In genomic region chr2:192203876-192204275, GRCh38 we compare ENCODE assay signal across 24 cellular contexts. TPM values are rescaled to one million over a fixed set of nuclear protein-coding genes. Genes with fewer than 3 reads are reported as not detected.
A peak's percentile ranks its signal among the peaks of the same experiment; 100 is the strongest.
DNase-seq lines count a peak whose midpoint lies in the region; ATAC-seq and TF ChIP-seq lines count a peak whose summit lies in the region.
"Had no signal": no experiment of that assay in that cellular context is flagged by ENCODE, and none has a peak within 500 bp of the region (broad histone marks: within the 10 kb centered on the region; RNA-seq: fewer than 3 reads in every experiment).

No MANE protein-coding gene starts in this region.

- H4K5ac ChIP-seq in IMR-90 (ENCODE audit: low read depth, low read length) = no peak overlapping the region

- no TSS peak for BruUV-seq in IMR-90 (replicated peaks; lab: Mats Ljungman, UMichigan)

- no peak overlapping the region for H3K9ac ChIP-seq in IMR-90 (ENCODE audit: low read depth, low read length)
- H3K9ac ChIP-seq in mesenchymal stem cell (ENCODE audit: low read length) = no peak overlapping the region
- H3K9ac ChIP-seq: BLaER1 treated with 17β-estradiol and CSF1 and Interleukin-3, amounts not matched to agents 10 nM and 100 nM; GM23248 had no signal

- no peak overlapping the region for H3K14ac ChIP-seq in IMR-90 (replicated peaks; ENCODE audit: low read depth, low read length)
- no peak overlapping the region for H3K14ac ChIP-seq in mesenchymal stem cell (ENCODE audit: low read length in 2 of 2)

- no peak for ATAC-seq in IMR-90 (ENCODE audit: low read depth)
- no peak for ATAC-seq in GM18502 (IDR thresholded peaks at IDR 0.05; ENCODE audit: poor library complexity, unreplicated experiment)
- ATAC-seq: A549, HCT116 had no signal

- in situ Hi-C loops in IMR-90 (cut with MboI; ENCODE audit: low sequenced_read_pairs) = loop anchor here (10.0 kb wide), 1 partner anchor 81 kb away; no protein-coding TSS in a partner anchor

- H2AK5ac ChIP-seq in IMR-90 (ENCODE audit: low read depth, low read length) (no peak overlapping the region), mesenchymal stem cell (ENCODE audit: low read length, severe bottlenecking) (no peak overlapping the region)

- no peak overlapping the region for H2BK12ac ChIP-seq in mesenchymal stem cell (ENCODE audit: low read length in 2 of 2)

- H3K36me3 ChIP-seq in IMR-90 (ENCODE audit: control insufficient read depth, insufficient read depth, low read length) (no peaks in the 10 kb centered on the region), mesenchymal stem cell (ENCODE audit: control insufficient read depth in 1 of 2, insufficient read depth in 2 of 2, low read depth in 1 of 2, low read length in 2 of 2) (no peaks in the 10 kb centered on the region)
- H3K36me3 ChIP-seq: BE2C; BLaER1 treated with 17β-estradiol and CSF1 and Interleukin-3, amounts not matched to agents 10 nM and 100 nM had no signal

- no peak overlapping the region for H2BK20ac ChIP-seq in IMR-90 (ENCODE audit: low read depth, low read length)

- TF ChIP-seq POLR2A in IMR-90 (IDR thresholded peaks at IDR 0.05; ENCODE audit: low read depth, low read length) = no peak

- no peak overlapping the region for H4K91ac ChIP-seq in IMR-90 (ENCODE audit: insufficient read depth, low read depth, low read length)
- no peak overlapping the region for H4K91ac ChIP-seq in mesenchymal stem cell (ENCODE audit: low read length)

- H3K4me1 ChIP-seq in IMR-90 (ENCODE audit: control insufficient read depth, insufficient read depth, low read length) (no peaks in the 10 kb centered on the region), mesenchymal stem cell (ENCODE audit: control insufficient read depth, insufficient read depth, low read depth, low read length) (no peaks in the 10 kb centered on the region)
- H3K4me1 ChIP-seq: A549; BLaER1 treated with 17β-estradiol and CSF1 and Interleukin-3, amounts not matched to agents 10 nM and 100 nM had no signal

- H3K79me1 ChIP-seq in IMR-90 (ENCODE audit: low read depth in 1 of 2, low read length in 2 of 2) = no peaks in the 10 kb centered on the region
- H3K79me1 ChIP-seq in mesenchymal stem cell (replicated peaks; ENCODE audit: low read length, poor library complexity, severe bottlenecking) = no peaks in the 10 kb centered on the region

- no peak for TF ChIP-seq RAD21 in IMR-90 (IDR thresholded peaks at IDR 0.05; ENCODE audit: low read length)

- no CpG with 5 or more reads among the region's 1 CpG for WGBS in IMR-90 (ENCODE audit: extremely low coverage in 2 of 2, insufficient read length in 1 of 2), 2 experiments
- WGBS in mesenchymal stem cell = no CpG with 5 or more reads among the region's 1 CpG

- H3K27me3 ChIP-seq in IMR-90 (ENCODE audit: control insufficient read depth, insufficient read depth, low read length) (no peaks in the 10 kb centered on the region; the same call in 1 of the 2 replicates), mesenchymal stem cell (ENCODE audit: control insufficient read depth in 1 of 2, insufficient read depth in 1 of 2, low read length in 2 of 2) (peaks cover 0 to 10% of the 10 kb centered on the region in 2 experiments)
- H3K27me3 ChIP-seq: BE2C; BLaER1 treated with 17β-estradiol and CSF1 and Interleukin-3, amounts not matched to agents 10 nM and 100 nM had no signal

- H3K4ac ChIP-seq in IMR-90 (ENCODE audit: low read depth, low read length) = no peak overlapping the region
- no peak overlapping the region for H3K4ac ChIP-seq in mesenchymal stem cell (ENCODE audit: low read depth in 1 of 2, low read length in 2 of 2)

- dilution Hi-C loops in IMR-90 (cut with HindIII; ENCODE audit: low sequenced_read_pairs, unreplicated experiment) = no loop called here

- H4K8ac ChIP-seq in IMR-90 (ENCODE audit: low read depth in 2 of 2, low read length in 2 of 2) = no peak overlapping the region
- no peak overlapping the region for H4K8ac ChIP-seq in mesenchymal stem cell (ENCODE audit: low read length)

- H2BK15ac ChIP-seq in IMR-90 (ENCODE audit: low read depth, low read length) (no peak overlapping the region), mesenchymal stem cell (ENCODE audit: low read depth, poor library complexity, severe bottlenecking) (no peak overlapping the region)

- intact Hi-C loops in IMR-90 (cut with micrococcal nuclease) = no loop called here

- H3K9me1 ChIP-seq in IMR-90 (ENCODE audit: insufficient read depth, low read length) = no peaks in the 10 kb centered on the region

- H2BK5ac ChIP-seq in IMR-90 (ENCODE audit: low read depth, low read length, poor library complexity, severe bottlenecking) = no peak overlapping the region
- H2BK5ac ChIP-seq in mesenchymal stem cell (ENCODE audit: low read depth, low read length, poor library complexity, severe bottlenecking) = no peak overlapping the region

- H2AK9ac ChIP-seq in IMR-90 (replicated peaks; ENCODE audit: low read depth, low read length, poor library complexity) = no peak overlapping the region

- H2BK120ac ChIP-seq in IMR-90 (ENCODE audit: low read depth, low read length) (no peak overlapping the region), mesenchymal stem cell (ENCODE audit: low read depth, low read length) (no peak overlapping the region)

- H2AFZ ChIP-seq in IMR-90 (replicated peaks; ENCODE audit: low read length, poor library complexity) (no peak overlapping the region), mesenchymal stem cell (ENCODE audit: low read depth, low read length) (no peak overlapping the region)
- H2AFZ ChIP-seq: GM23248 had no signal

- POLR2A ChIA-PET in IMR-90 (lab: Charles Lee; ENCODE audit: unreplicated experiment) = no interaction called here

- H3K4me3 ChIP-seq in IMR-90 (ENCODE audit: insufficient read depth, low read depth, low read length) = no peak overlapping the region
- H3K4me3 ChIP-seq in choroid plexus epithelial cell (ENCODE audit: low read depth, low read length) = no peak overlapping the region
- H3K4me3 ChIP-seq in mesenchymal stem cell (ENCODE audit: insufficient read depth in 1 of 2, low read depth in 1 of 2, low read length in 2 of 2) = no peak overlapping the region
- H3K4me3 ChIP-seq: A549; BLaER1 treated with 17β-estradiol and CSF1 and Interleukin-3, amounts not matched to agents 10 nM and 100 nM; GM23248 had no signal

- TF ChIP-seq CTCF in IMR-90 (conservative IDR thresholded peaks at IDR 0.05; ENCODE audit: low read depth, low read length) = no peak
- no peak for TF ChIP-seq CTCF in choroid plexus epithelial cell (conservative IDR thresholded peaks at IDR 0.05; ENCODE audit: low read depth, low read length)

- H3K18ac ChIP-seq in IMR-90 (ENCODE audit: low read depth, low read length) = no peak overlapping the region
- no peak overlapping the region for H3K18ac ChIP-seq in mesenchymal stem cell (ENCODE audit: low read depth in 1 of 2, low read length in 2 of 2)

- no peaks in the 10 kb centered on the region for H3K9me3 ChIP-seq in IMR-90 (ENCODE audit: control insufficient read depth, insufficient read depth, low read length)
- no peaks in the 10 kb centered on the region for H3K9me3 ChIP-seq in mesenchymal stem cell (ENCODE audit: control insufficient read depth, low read length)
- H3K9me3 ChIP-seq: A549; BE2C; BLaER1 treated with 17β-estradiol and CSF1 and Interleukin-3, amounts not matched to agents 10 nM and 100 nM had no signal

- no peaks in the 10 kb centered on the region for H4K20me1 ChIP-seq in IMR-90 (ENCODE audit: insufficient read depth, low read length)
- H4K20me1 ChIP-seq: BLaER1 treated with 17β-estradiol and CSF1 and Interleukin-3, amounts not matched to agents 10 nM and 100 nM had no signal

- no peak overlapping the region for H3K56ac ChIP-seq in IMR-90 (ENCODE audit: extremely low read depth, insufficient read depth, low read length)

- no peak overlapping the region for H3K23ac ChIP-seq in IMR-90 (ENCODE audit: low read depth, low read length)
- no peak overlapping the region for H3K23ac ChIP-seq in mesenchymal stem cell (ENCODE audit: low read length in 2 of 2)

- CTCF ChIA-PET in IMR-90 (lab: Yijun Ruan, JAX) = no interaction called here

- DNase-seq in ELR (ENCODE audit: low read depth) (peak; percentile 77), IMR-90 (peak; percentile 68), choroid plexus epithelial cell (ENCODE audit: low read depth) (peak; percentile 33), mesenchymal stem cell (peak; percentile 1), NCI-H69 (lab: John Stamatoyannopoulos, UW) (no peak), NOMO-1 treated with DMSO at 0.1 percent for 48 hours (lab: John Stamatoyannopoulos, UW; ENCODE audit: unreplicated experiment) (no peak)
- DNase-seq: 8988T; ACHN; AML-193; BE2C; CD4-positive, alpha-beta T cell; CD8-positive, alpha-beta memory T cell; DMS 273 treated with DMSO at 0.1 percent for 48 hours; DMS79; EL; GF-D8; GM23248; H7 had no signal

- H3K27ac ChIP-seq in IMR-90 (ENCODE audit: insufficient read depth, low read length) = no peak overlapping the region
- H3K27ac ChIP-seq in mesenchymal stem cell (ENCODE audit: low read length, poor library complexity, severe bottlenecking) = no peak overlapping the region
- H3K27ac ChIP-seq: A549; BLaER1 treated with 17β-estradiol and CSF1 and Interleukin-3, amounts not matched to agents 10 nM and 100 nM; GM23248 had no signal

- H3K4me2 ChIP-seq in IMR-90 (ENCODE audit: low read depth, low read length) (no peak overlapping the region), mesenchymal stem cell (ENCODE audit: low read length, poor library complexity, severe bottlenecking) (no peak overlapping the region)
- H3K4me2 ChIP-seq: A549; BLaER1 treated with 17β-estradiol and CSF1 and Interleukin-3, amounts not matched to agents 10 nM and 100 nM had no signal

TF ChIP-seq in IMR-90, 13 proteins besides CTCF, POLR2A, EP300 and RAD21:
- TF ChIP-seq CHD1 (IDR thresholded peaks at IDR 0.05; ENCODE audit: low read depth, low read length) (no peak), FOS (IDR thresholded peaks at IDR 0.05; ENCODE audit: low read depth, low read length) (no peak), CEBPB (IDR thresholded peaks at IDR 0.05; ENCODE audit: low read depth, low read length) (no peak)

RNA-seq across cellular contexts. Expression of gene TMEFF2, which starts 9.1 kb away (rescaled TPM):
- 1.3 and 1.4 TPM in 2 replicates for total RNA-seq in IMR-90 (2012; rRNA removed)
- polyA plus RNA-seq in IMR-90 (2012; rRNA removed) = 2.9 and 3.0 TPM in 2 replicates
- 1.4 and 1.9 TPM in 2 replicates for polyA plus RNA-seq in IMR-90 (2012; cell fraction: cytosol; rRNA removed)
- polyA plus RNA-seq in IMR-90 (2012; cell fraction: nucleus; rRNA removed; ENCODE audit: low replicate concordance) = 0.77 and 1.4 TPM in 2 replicates
- not detected for polyA plus RNA-seq in mesenchymal stem cell (2013, experiment 1 of 2)
- 0.03 TPM for polyA plus RNA-seq in mesenchymal stem cell (2013, experiment 2 of 2)
- total RNA-seq: CD4-positive, alpha-beta T cell; CD8-positive, alpha-beta memory T cell; G401; GM23248 had no signal
- polyA plus RNA-seq: CD14-positive monocyte; CD8-positive, alpha-beta memory T cell had no signal

Comparison
In these comparisons a context has a peak if more than half of its experiments do, and no peak if none do; other contexts are left out.
1. DNase-seq: peak in ELR (single experiment), IMR-90 (single experiment), choroid plexus epithelial cell (single experiment) and mesenchymal stem cell (single experiment); none in NCI-H69 (single experiment) and NOMO-1 treated with DMSO at 0.1 percent for 48 hours (single experiment).